In genomic region chr2:241230435-241230834, GRCh38 we compare ENCODE assay signal across 21 cellular contexts. TPM values are rescaled to one million over a fixed set of nuclear protein-coding genes. Genes with fewer than 3 reads are reported as not detected.
DNase-seq lines count a peak whose midpoint lies in the region; ATAC-seq, FAIRE-seq and TF ChIP-seq lines count a peak whose summit lies in the region.
"Had no signal": no experiment of that assay in that cellular context is flagged by ENCODE, and none has a peak within 500 bp of the region (broad histone marks: within the 10 kb centered on the region; RNA-seq: fewer than 3 reads in every experiment).

No MANE protein-coding gene starts in this region.

- CTCF ChIA-PET in IMR-90 (lab: Yijun Ruan, JAX) = no interaction called here
- CTCF ChIA-PET in GM12878 (lab: Yijun Ruan, JAX) = no interaction called here
- CTCF ChIA-PET in H1 (lab: Charles Lee; ENCODE audit: partially characterized antibody) = no interaction called here

- no peak overlapping the region for H4K5ac ChIP-seq in IMR-90 (ENCODE audit: low read depth, low read length)
- no peak overlapping the region for H4K5ac ChIP-seq in H1 (ENCODE audit: insufficient read length, low read depth, low read length)
- H4K5ac ChIP-seq in H9 (ENCODE audit: insufficient read length, low read depth, low read length) = no peak overlapping the region

- intact Hi-C loops in IMR-90 (cut with micrococcal nuclease) (no loop called here), GM12878 (cut with micrococcal nuclease; ENCODE audit: unreplicated experiment) (no loop called here)

- TF ChIP-seq EP300 in GM12878 (IDR thresholded peaks at IDR 0.05; ENCODE audit: borderline replicate concordance in 1 of 2, control insufficient read depth in 1 of 2, low read depth in 2 of 2, low read length in 2 of 2) = no peak
- no peak for TF ChIP-seq EP300 in H1 (IDR thresholded peaks at IDR 0.05; ENCODE audit: borderline replicate concordance in 1 of 2, low read depth in 2 of 2, low read length in 2 of 2)

- H4K8ac ChIP-seq in IMR-90 (ENCODE audit: low read depth in 2 of 2, low read length in 2 of 2) (no peak overlapping the region), H1 (ENCODE audit: extremely low read depth, insufficient read depth, low read length) (0 out of 2 replicates have a peak overlapping the region, but pooled peaks have one; percentile 9), H9 (replicated peaks; ENCODE audit: insufficient read length, low read depth, low read length) (no peak overlapping the region)

- no peaks in the 10 kb centered on the region for H3K9me3 ChIP-seq in IMR-90 (ENCODE audit: control insufficient read depth, insufficient read depth, low read length)
- H3K9me3 ChIP-seq in GM12878 (replicated peaks; ENCODE audit: control insufficient read depth, insufficient read depth, low read length) = no peaks in the 10 kb centered on the region
- H3K9me3 ChIP-seq in H1 (ENCODE audit: insufficient read depth in 2 of 2, low read depth in 1 of 2, low read length in 1 of 2) = no peaks in the 10 kb centered on the region
- no peaks in the 10 kb centered on the region for H3K9me3 ChIP-seq in osteoblast (ENCODE audit: low read depth, low read length)
- no peaks in the 10 kb centered on the region for H3K9me3 ChIP-seq in H9 (ENCODE audit: control insufficient read depth, low read depth, low read length)
- H3K9me3 ChIP-seq: BLaER1 treated with 17β-estradiol and CSF1 and Interleukin-3, amounts not matched to agents 10 nM and 100 nM; Peyer's patch had no signal

- H3K18ac ChIP-seq in IMR-90 (ENCODE audit: low read depth, low read length) (no peak overlapping the region), H1 (ENCODE audit: extremely low read depth, low read length) (no peak overlapping the region), H9 (ENCODE audit: insufficient read length, low read depth, low read length) (no peak overlapping the region)

- H3K4me1 ChIP-seq in IMR-90 (ENCODE audit: control insufficient read depth, insufficient read depth, low read length) (no peaks in the 10 kb centered on the region), GM12878 (ENCODE audit: control insufficient read depth, insufficient read depth, low read length) (no peaks in the 10 kb centered on the region), H1 (replicated peaks in 1 of 4; ENCODE audit: control insufficient read depth in 3 of 4, insufficient read depth in 4 of 4, low read length in 3 of 4) (no peaks in the 10 kb centered on the region), osteoblast (ENCODE audit: insufficient read depth, low read length) (no peaks in the 10 kb centered on the region), H9 (ENCODE audit: insufficient read depth, low read length) (no peaks in the 10 kb centered on the region)
- H3K4me1 ChIP-seq: Peyer's patch had no signal

- BruUV-seq in IMR-90 (replicated peaks; lab: Mats Ljungman, UMichigan) (no TSS peak), GM12878 (replicated peaks; lab: Mats Ljungman, UMichigan) (no TSS peak)

- DNase-seq in IMR-90 (no peak), GM12878 (ENCODE audit: low read depth, low spot score) (no peak), H1 (ENCODE audit: low read depth in 1 of 2, low spot score in 2 of 2) (no peak), osteoblast (ENCODE audit: insufficient read length, low spot score, missing footprints) (peak; percentile 21), H9 (no peak), NCI-H345 (lab: John Stamatoyannopoulos, UW) (no peak), GM19239 (ENCODE audit: insufficient read length, low spot score) (no peak), H4 (ENCODE audit: low spot score) (no peak)
- DNase-seq: CD8-positive, alpha-beta T cell; DMS53; EL; NCI-H1105; NCI-H2081; NCI-H2171 treated with DMSO at 0.1 percent for 48 hours; NK-92 treated with Interleukin-12 subunit alpha and Interleukin-12 subunit beta, amount 100 ng/mL, for 24 hours had no signal

- H3K9me1 ChIP-seq in IMR-90 (ENCODE audit: insufficient read depth, low read length) = no peaks in the 10 kb centered on the region; the same call in 1 of the 2 replicates

- no peak overlapping the region for H3K4me3 ChIP-seq in IMR-90 (ENCODE audit: insufficient read depth, low read depth, low read length)
- no peak overlapping the region for H3K4me3 ChIP-seq in GM12878
- no peak overlapping the region for H3K4me3 ChIP-seq in H1 (ENCODE audit: extremely low read depth in 1 of 4, insufficient read depth in 2 of 4, low read depth in 3 of 4, low read length in 4 of 4)
- H3K4me3 ChIP-seq in osteoblast (ENCODE audit: insufficient read depth, low read length) = no peak overlapping the region
- H3K4me3 ChIP-seq: BLaER1 treated with 17β-estradiol and CSF1 and Interleukin-3, amounts not matched to agents 10 nM and 100 nM; K562; Peyer's patch had no signal

- no peak overlapping the region for H4K91ac ChIP-seq in IMR-90 (ENCODE audit: insufficient read depth, low read depth, low read length)
- no peak overlapping the region for H4K91ac ChIP-seq in H1 (replicated peaks; ENCODE audit: insufficient read length, low read length)
- no peak overlapping the region for H4K91ac ChIP-seq in H9 (ENCODE audit: insufficient read length, low read depth, low read length)

- peak overlapping the region; percentile 15 for H2AK9ac ChIP-seq in IMR-90 (replicated peaks; ENCODE audit: low read depth, low read length, poor library complexity)

- no peak for FAIRE-seq in GM12878 (lab: Jason Lieb, UNC)
- no peak for FAIRE-seq in H1 (lab: Jason Lieb, UNC)
- no peak for FAIRE-seq in GM19239 (lab: Jason Lieb, UNC)
- FAIRE-seq: GM12892, GM18507, K562 had no signal

- peaks cover 43 to 91% (median 81%) of the 10 kb centered on the region in 3 experiments; a peak in 6 of 7 replicates for H3K36me3 Mint-ChIP-seq in H9 (ENCODE audit: insufficient read depth in 1 of 3, low read depth in 3 of 3)

- TF ChIP-seq CTCF in IMR-90 (conservative IDR thresholded peaks at IDR 0.05; ENCODE audit: low read depth, low read length) (no peak), GM12878 (IDR thresholded peaks at IDR 0.05 in 2 of 3, conservative IDR thresholded peaks at IDR 0.05 in 1 of 3; ENCODE audit: control insufficient read depth in 2 of 3, extremely low read depth in 1 of 3, insufficient read depth in 1 of 3, low read depth in 3 of 3, low read length in 3 of 3) (no peak), H1 (IDR thresholded peaks at IDR 0.05; ENCODE audit: control extremely low read depth in 1 of 3, insufficient read depth in 1 of 3, low read depth in 1 of 3, low read length in 3 of 3) (no peak), osteoblast (IDR thresholded peaks at IDR 0.05; ENCODE audit: extremely low read depth, low read depth, low read length) (no peak), H9 (conservative IDR thresholded peaks at IDR 0.05) (no peak)

- ATAC-seq in IMR-90 (ENCODE audit: low read depth) = no peak
- no peak for ATAC-seq in GM12878
- ATAC-seq: CD8-positive, alpha-beta T cell; HCT116; K562 had no signal

- in situ Hi-C loops in IMR-90 (cut with MboI; ENCODE audit: low sequenced_read_pairs) (no loop called here), GM12878 (cut with MboI) (no loop called here)

- H3K4me3 Mint-ChIP-seq in H9 = no peak overlapping the region
- H3K4me3 Mint-ChIP-seq: CD8-positive, alpha-beta T cell had no signal

- H3K27ac Mint-ChIP-seq in H9 = no peak overlapping the region
- H3K27ac Mint-ChIP-seq: CD8-positive, alpha-beta T cell had no signal

- H3K23me2 ChIP-seq in H1 (ENCODE audit: low read depth, low read length) = no peaks in the 10 kb centered on the region
- H3K23me2 ChIP-seq in H9 (ENCODE audit: insufficient read length, low read depth, low read length, poor library complexity, severe bottlenecking) = no peaks in the 10 kb centered on the region

- WGBS in IMR-90 (ENCODE audit: extremely low coverage in 2 of 2, insufficient read length in 1 of 2), 2 experiments = 98% methylated on average over 7 of the region's 19 CpGs; no CpG with 5 or more reads in 1 of the 2 experiments
- over 99% methylated on average over 16 of the region's 19 CpGs for WGBS in GM12878 (ENCODE audit: insufficient coverage, insufficient replicate concordance, low lambda C conversion rate, missing lambda C conversion rate)
- WGBS in H1 (ENCODE audit: extremely low coverage in 1 of 2, insufficient coverage in 1 of 2, insufficient read length in 1 of 2, insufficient replicate concordance in 2 of 2, low coverage in 1 of 2, low lambda C conversion rate in 2 of 2, missing lambda C conversion rate in 1 of 2), 2 experiments = 91% methylated on average over 19 of the region's 19 CpGs; no CpG with 5 or more reads in 1 of the 2 experiments
- no CpG with 5 or more reads among the region's 19 CpGs for WGBS in H9 (ENCODE audit: extremely low coverage, insufficient read length, low lambda C conversion rate)

- H3K9me3 Mint-ChIP-seq in H9 = no peaks in the 10 kb centered on the region
- H3K9me3 Mint-ChIP-seq: CD8-positive, alpha-beta T cell had no signal

- SMC1A ChIA-PET in GM12878 (lab: Charles Lee; ENCODE audit: uncharacterized antibody, unreplicated experiment) = no interaction called here

- no peak overlapping the region for H2BK15ac ChIP-seq in IMR-90 (ENCODE audit: low read depth, low read length)
- H2BK15ac ChIP-seq in H1 (ENCODE audit: low read length) = no peak overlapping the region
- H2BK15ac ChIP-seq in H9 (ENCODE audit: low read depth, low read length) = no peak overlapping the region

- H3K23ac ChIP-seq in IMR-90 (ENCODE audit: low read depth, low read length) (no peak overlapping the region), H1 (ENCODE audit: insufficient read length) (no peak overlapping the region), H9 (ENCODE audit: insufficient read length, low read depth, low read length) (no peak overlapping the region)

- H3K56ac ChIP-seq in IMR-90 (ENCODE audit: extremely low read depth, insufficient read depth, low read length) (no peak overlapping the region), H1 (replicated peaks; ENCODE audit: insufficient read length, low read depth, low read length) (no peak overlapping the region), H9 (ENCODE audit: insufficient read length, low read depth, low read length) (no peak overlapping the region)

- H3K79me2 ChIP-seq in GM12878 (ENCODE audit: control insufficient read depth, insufficient read depth, low read length) (no peaks in the 10 kb centered on the region), H1 (ENCODE audit: control insufficient read depth in 1 of 2, insufficient read depth in 2 of 2, low read length in 2 of 2) (no peaks in the 10 kb centered on the region), osteoblast (ENCODE audit: insufficient read depth, low read length) (peaks cover 40% of the 10 kb centered on the region), H9 (ENCODE audit: insufficient read depth, low read length) (no peaks in the 10 kb centered on the region)

- TF ChIP-seq POLR2A in IMR-90 (IDR thresholded peaks at IDR 0.05; ENCODE audit: low read depth, low read length) = no peak
- TF ChIP-seq POLR2A in GM12878 (IDR thresholded peaks at IDR 0.05; ENCODE audit: low read depth, low read length) = peak; percentile 27; the same call in 1 of the 2 replicates
- no peak for TF ChIP-seq POLR2A in H1 (IDR thresholded peaks at IDR 0.05; ENCODE audit: control extremely low read depth in 1 of 2, low read depth in 2 of 2, low read length in 2 of 2)

- RAD21 ChIA-PET in GM12878 (lab: Charles Lee; ENCODE audit: unreplicated experiment) = no interaction called here

- no peaks in the 10 kb centered on the region for H3K4me1 Mint-ChIP-seq in H9

- H4K20me1 ChIP-seq in IMR-90 (ENCODE audit: insufficient read depth, low read length) (peaks cover 92% of the 10 kb centered on the region), GM12878 (ENCODE audit: control insufficient read depth, insufficient read depth) (no peaks in the 10 kb centered on the region), H1 (replicated peaks in 1 of 2; ENCODE audit: control insufficient read depth in 1 of 2, insufficient read depth in 2 of 2, low read length in 2 of 2) (peaks cover 27 to 37% of the 10 kb centered on the region in 2 experiments), osteoblast (ENCODE audit: insufficient read depth, low read length) (peaks cover 74% of the 10 kb centered on the region), H9 (ENCODE audit: control insufficient read depth, insufficient read depth, insufficient read length) (peaks cover 2% of the 10 kb centered on the region)

- H3K27me3 ChIP-seq in IMR-90 (ENCODE audit: control insufficient read depth, insufficient read depth, low read length) = no peaks in the 10 kb centered on the region
- no peaks in the 10 kb centered on the region for H3K27me3 ChIP-seq in GM12878 (replicated peaks in 1 of 2; ENCODE audit: control insufficient read depth in 2 of 2, insufficient read depth in 2 of 2, low read length in 1 of 2)
- H3K27me3 ChIP-seq in H1 (replicated peaks in 1 of 4; ENCODE audit: control insufficient read depth in 3 of 4, extremely low read depth in 1 of 4, insufficient read depth in 3 of 4, low read length in 3 of 4) = no peaks in the 10 kb centered on the region
- no peaks in the 10 kb centered on the region for H3K27me3 ChIP-seq in osteoblast (ENCODE audit: insufficient read depth, low read length)
- no peaks in the 10 kb centered on the region for H3K27me3 ChIP-seq in H9 (ENCODE audit: insufficient read depth, low read length)
- H3K27me3 ChIP-seq: BLaER1 treated with 17β-estradiol and CSF1 and Interleukin-3, amounts not matched to agents 10 nM and 100 nM; Peyer's patch had no signal

- H3K79me1 ChIP-seq in IMR-90 (ENCODE audit: low read depth in 1 of 2, low read length in 2 of 2) = peaks cover 30 to 76% of the 10 kb centered on the region in 2 experiments
- H3K79me1 ChIP-seq in H1 (ENCODE audit: low read depth, low read length) = peaks cover 3% of the 10 kb centered on the region; the same call in 1 of the 2 replicates
- H3K79me1 ChIP-seq in H9 (ENCODE audit: insufficient read depth, low read depth, low read length, poor library complexity, severe bottlenecking) = no peaks in the 10 kb centered on the region

- H2BK5ac ChIP-seq in IMR-90 (ENCODE audit: low read depth, low read length, poor library complexity, severe bottlenecking) = no peak overlapping the region
- H2BK5ac ChIP-seq in H1 (ENCODE audit: low read depth, low read length) = no peak overlapping the region
- no peak overlapping the region for H2BK5ac ChIP-seq in H9 (ENCODE audit: insufficient read length, low read length)

- POLR2A ChIA-PET in IMR-90 (lab: Charles Lee; ENCODE audit: unreplicated experiment) (interaction anchor here (0.7 kb wide), 1 partner anchor 316 kb away, joined by 3 read pairs; no protein-coding TSS in a partner anchor), GM12878 (lab: Charles Lee) (no interaction called here), H1 (lab: Charles Lee; ENCODE audit: partially characterized antibody) (no interaction called here)

- H2BK12ac ChIP-seq in H1 (ENCODE audit: low read depth, low read length) (no peak overlapping the region), H9 (ENCODE audit: insufficient read length, low read depth, low read length) (no peak overlapping the region)

- no peak overlapping the region for H2AK5ac ChIP-seq in IMR-90 (ENCODE audit: low read depth, low read length)
- no peak overlapping the region for H2AK5ac ChIP-seq in H1 (ENCODE audit: low read depth, low read length)
- H2AK5ac ChIP-seq in H9 (ENCODE audit: insufficient read length, low read length) = no peak overlapping the region

- peak overlapping the region; percentile 45 for H2AFZ ChIP-seq in IMR-90 (replicated peaks; ENCODE audit: low read length, poor library complexity)
- no peak overlapping the region for H2AFZ ChIP-seq in GM12878 (ENCODE audit: control insufficient read depth, low read depth, low read length)
- H2AFZ ChIP-seq in H1 (ENCODE audit: low read length) = no peak overlapping the region
- H2AFZ ChIP-seq in osteoblast (ENCODE audit: low read length) = no peak overlapping the region
- H2AFZ ChIP-seq in H9 (ENCODE audit: low read length) = no peak overlapping the region

- H2BK20ac ChIP-seq in IMR-90 (ENCODE audit: low read depth, low read length) = no peak overlapping the region
- H2BK20ac ChIP-seq in H1 (ENCODE audit: low read length) = no peak overlapping the region
- no peak overlapping the region for H2BK20ac ChIP-seq in H9 (ENCODE audit: low read depth, low read length, poor library complexity, severe bottlenecking)

- TF ChIP-seq RAD21 in IMR-90 (IDR thresholded peaks at IDR 0.05; ENCODE audit: low read length) (no peak), GM12878 (IDR thresholded peaks at IDR 0.05; ENCODE audit: insufficient read depth, low read depth, low read length) (no peak), H1 (IDR thresholded peaks at IDR 0.05 in 1 of 2, conservative IDR thresholded peaks at IDR 0.05 in 1 of 2; ENCODE audit: low read depth in 2 of 2, low read length in 2 of 2) (no peak)

- dilution Hi-C loops in IMR-90 (cut with HindIII; ENCODE audit: low sequenced_read_pairs, unreplicated experiment) = no loop called here

- H3K27ac ChIP-seq in IMR-90 (ENCODE audit: insufficient read depth, low read length) (no peak overlapping the region), GM12878 (ENCODE audit: control insufficient read depth, insufficient read depth) (no peak overlapping the region), H1 (ENCODE audit: low read depth, low read length) (no peak overlapping the region), osteoblast (ENCODE audit: low read depth, low read length) (no peak overlapping the region), H9 (ENCODE audit: insufficient read length, low read depth, low read length) (no peak overlapping the region)
- H3K27ac ChIP-seq: BLaER1 treated with 17β-estradiol and CSF1 and Interleukin-3, amounts not matched to agents 10 nM and 100 nM; Peyer's patch had no signal

- H2BK120ac ChIP-seq in IMR-90 (ENCODE audit: low read depth, low read length) = no peak overlapping the region
- no peak overlapping the region for H2BK120ac ChIP-seq in H1 (replicated peaks; ENCODE audit: low read depth, low read length)
- no peak overlapping the region for H2BK120ac ChIP-seq in H9 (ENCODE audit: low read depth, low read length, poor library complexity, severe bottlenecking)

- H3K9ac ChIP-seq in IMR-90 (ENCODE audit: low read depth, low read length) (no peak overlapping the region), GM12878 (ENCODE audit: control insufficient read depth, insufficient read depth, low read length) (no peak overlapping the region), H1 (replicated peaks in 1 of 4; ENCODE audit: extremely low read depth in 1 of 4, low read depth in 3 of 4, low read length in 3 of 4) (no peak overlapping the region), H9 (ENCODE audit: extremely low read depth, insufficient read length, low read length) (no peak overlapping the region)
- H3K9ac ChIP-seq: BLaER1 treated with 17β-estradiol and CSF1 and Interleukin-3, amounts not matched to agents 10 nM and 100 nM had no signal

- H3K14ac ChIP-seq in IMR-90 (replicated peaks; ENCODE audit: low read depth, low read length) = no peak overlapping the region
- H3K14ac ChIP-seq in H1 (ENCODE audit: insufficient read length) = no peak overlapping the region
- H3K14ac ChIP-seq in H9 (ENCODE audit: insufficient read depth, low read length) = no peak overlapping the region

- H3K4me2 ChIP-seq in IMR-90 (ENCODE audit: low read depth, low read length) (no peak overlapping the region), GM12878 (ENCODE audit: control insufficient read depth, insufficient read depth) (no peak overlapping the region), H1 (ENCODE audit: insufficient read depth in 1 of 2, low read depth in 2 of 2, low read length in 2 of 2) (no peak overlapping the region), osteoblast (ENCODE audit: insufficient read depth, low read length) (no peak overlapping the region), H9 (ENCODE audit: insufficient read depth, insufficient read length, low read length) (no peak overlapping the region)
- H3K4me2 ChIP-seq: BLaER1 treated with 17β-estradiol and CSF1 and Interleukin-3, amounts not matched to agents 10 nM and 100 nM had no signal

- H3K36me3 ChIP-seq in IMR-90 (ENCODE audit: control insufficient read depth, insufficient read depth, low read length) (peaks cover 88% of the 10 kb centered on the region), GM12878 (ENCODE audit: control insufficient read depth in 2 of 2, insufficient read depth in 2 of 2, low read length in 1 of 2) (peaks cover 49 to 52% of the 10 kb centered on the region in 2 experiments), H1 (ENCODE audit: control insufficient read depth in 2 of 4, insufficient read depth in 4 of 4, low read length in 3 of 4) (peaks cover 24 to 59% (median 53%) of the 10 kb centered on the region in 4 experiments), osteoblast (ENCODE audit: insufficient read depth, low read length) (peaks cover 85% of the 10 kb centered on the region)

- no peak overlapping the region for H3T11ph ChIP-seq in H9 (ENCODE audit: low read length)

- no peaks in the 10 kb centered on the region; the same call in 1 of the 2 replicates for H3K27me3 Mint-ChIP-seq in H9 (ENCODE audit: low read depth)

- H3K4ac ChIP-seq in IMR-90 (ENCODE audit: low read depth, low read length) = no peak overlapping the region
- H3K4ac ChIP-seq in H1 (replicated peaks; ENCODE audit: insufficient read length, low read depth, low read length) = no peak overlapping the region
- no peak overlapping the region for H3K4ac ChIP-seq in H9 (ENCODE audit: low read depth, low read length)

RNA-seq across cellular contexts. Expression of gene ANO7, which starts 42.0 kb away (rescaled TPM):
- 0.36 and 0.56 TPM in 2 replicates for total RNA-seq in IMR-90 (2012; rRNA removed)
- polyA plus RNA-seq in IMR-90 (2012; rRNA removed) = 3.4 and 3.8 TPM in 2 replicates
- 1.0 and 4.4 TPM in 2 replicates for polyA plus RNA-seq in IMR-90 (2012; cell fraction: cytosol; rRNA removed)
- polyA plus RNA-seq in IMR-90 (2012; cell fraction: nucleus; rRNA removed; ENCODE audit: low replicate concordance) = 6.2 and 11.5 TPM in 2 replicates
- total RNA-seq in GM12878 (2013; cell fraction: nucleolus; rRNA removed) = 19.1 and 21.0 TPM in 2 replicates
- total RNA-seq in GM12878 (2014; rRNA removed) = 0.49 and 0.56 TPM in 2 replicates
- 0.18 and 0.22 TPM in 2 replicates for total RNA-seq in GM12878 (2014; rRNA removed; fragmentation: Illumina TruSeq; extraction: Trizol)
- 0.88 and 1.4 TPM in 2 replicates for total RNA-seq in GM12878 (2021)
- 0.43 TPM for polyA plus RNA-seq in GM12878 (2011; ENCODE audit: low read depth)
- 0.56 and 1.2 TPM in 2 replicates for polyA plus RNA-seq in GM12878 (2011; rRNA removed)
- 1.5 TPM in 2 replicates for polyA plus RNA-seq in GM12878 (2011; cell fraction: cytosol; rRNA removed)
- 8.0 TPM in 2 replicates for polyA plus RNA-seq in GM12878 (2011; cell fraction: nucleus; rRNA removed)
- polyA plus RNA-seq in GM12878 (2012) = 1.8 TPM in 2 replicates
- 0.24 and 0.35 TPM in 2 replicates for polyA plus RNA-seq in GM12878 (2014; fragmentation: Illumina TruSeq; extraction: Trizol)
- polyA plus RNA-seq in GM12878 (2014; fragmentation: Nextera tagmentation; extraction: Ambion mirVana) = under 1 TPM; 0.08 to 0.11 TPM
- polyA plus RNA-seq in GM12878 (2014; rRNA removed) = 0.47 and 1.1 TPM in 2 replicates
- polyA plus RNA-seq in GM12878 (2016; fragmentation: Nextera tagmentation; extraction: Ambion mirVana) = under 1 TPM; 0.40 to 0.50 TPM
- 2.7 and 3.9 TPM in 2 replicates for polyA minus RNA-seq in GM12878 (2011; rRNA and poly(A)+ RNA removed)
- polyA minus RNA-seq in GM12878 (2011; cell fraction: cytosol; rRNA and poly(A)+ RNA removed) = 1.0 and 1.6 TPM in 2 replicates
- 3.6 and 5.7 TPM in 2 replicates for polyA minus RNA-seq in GM12878 (2011; cell fraction: nucleus; rRNA and poly(A)+ RNA removed)
- total RNA-seq in H1 (2021; fragmentation: NEBNext Ultra II Directional; extraction: Animal tissue kit (Norgen Biotek cat#: 25700)) = 6.5 and 6.9 TPM in 2 replicates
- 3.2 and 4.1 TPM in 2 replicates for polyA plus RNA-seq in H1 (2011; rRNA removed)
- polyA plus RNA-seq in H1 (2011; cell fraction: cytosol; rRNA removed) = 1.9 TPM
- 10.6 TPM for polyA plus RNA-seq in H1 (2011; cell fraction: nucleus; rRNA removed)
- 3.6 to 5.8 TPM (median 4.8 TPM) in 4 replicates for polyA plus RNA-seq in H1 (2012, experiment 1 of 2)
- 2.6 TPM for polyA plus RNA-seq in H1 (2012, experiment 2 of 2)
- 4.2 TPM for polyA plus RNA-seq in H1 (2013, experiment 1 of 2)
- 4.2 TPM for polyA plus RNA-seq in H1 (2013, experiment 2 of 2)
- polyA minus RNA-seq in H1 (2011; rRNA and poly(A)+ RNA removed) = 4.3 and 4.8 TPM in 2 replicates
- 3.8 TPM for polyA minus RNA-seq in H1 (2011; cell fraction: cytosol; rRNA and poly(A)+ RNA removed)
- 11.1 TPM for polyA minus RNA-seq in H1 (2011; cell fraction: nucleus; rRNA and poly(A)+ RNA removed)
- total RNA-seq in osteoblast = 1.2 and 1.8 TPM in 2 replicates
- total RNA-seq in H9 (2021) = 3.9 and 5.2 TPM in 2 replicates
- 0.43 and 0.91 TPM in 2 replicates for total RNA-seq in H4 (2014; rRNA removed; shearing (Covaris generic))
